In genomic region chr10:98262571-98262970, GRCh38 we compare ENCODE assay signal across 8 cellular contexts. TPM values are rescaled to one million over a fixed set of nuclear protein-coding genes. Genes with fewer than 3 reads are reported as not detected.
DNase-seq lines count a peak whose midpoint lies in the region; ATAC-seq, FAIRE-seq and TF ChIP-seq lines count a peak whose summit lies in the region.
"Had no signal": no experiment of that assay in that cellular context is flagged by ENCODE, and none has a peak within 500 bp of the region (broad histone marks: within the 10 kb centered on the region; RNA-seq: fewer than 3 reads in every experiment).

No MANE protein-coding gene starts in this region.

- FAIRE-seq in GM19239 (lab: Jason Lieb, UNC), result no peak

- H3K4me1 ChIP-seq in MM.1S (ENCODE audit: low read length), result peaks cover 34% of the 10 kb centered on the region

- H3K4me2 ChIP-seq in MM.1S (ENCODE audit: low read depth, low read length), result no peak overlapping the region

- H3K4me3 ChIP-seq in GM06990 (replicated peaks; ENCODE audit: low read depth, low read length) (no peak overlapping the region), MM.1S (ENCODE audit: low read length) (no peak overlapping the region)

- no peak overlapping the region for H3K27ac ChIP-seq in MM.1S (ENCODE audit: low read length)

- H3K27me3 ChIP-seq in GM06990 (replicated peaks; ENCODE audit: control insufficient read depth, insufficient read depth, low read length) (no peaks in the 10 kb centered on the region), MM.1S (replicated peaks; ENCODE audit: insufficient read depth, low read length) (no peaks in the 10 kb centered on the region)

- H4K20me1 ChIP-seq in MM.1S (ENCODE audit: insufficient read depth, low read length), result no peaks in the 10 kb centered on the region

- peak; percentile 57 for ATAC-seq in left colon
- no peak for ATAC-seq in HG02763 (IDR thresholded peaks at IDR 0.05; ENCODE audit: unreplicated experiment)

- H3K79me2 ChIP-seq in MM.1S (ENCODE audit: low read length), result no peaks in the 10 kb centered on the region

- H3K9me3 ChIP-seq in MM.1S (replicated peaks; ENCODE audit: insufficient read depth, low read length), result no peaks in the 10 kb centered on the region

- no peaks in the 10 kb centered on the region; the same call in 1 of the 2 replicates for H3K36me3 ChIP-seq in GM06990 (ENCODE audit: control insufficient read depth, insufficient read depth, low read length)
- no peaks in the 10 kb centered on the region for H3K36me3 ChIP-seq in MM.1S (replicated peaks; ENCODE audit: insufficient read depth, low read length)

- H3K9ac ChIP-seq in MM.1S (ENCODE audit: low read length), result no peak overlapping the region

- no peaks in the 10 kb centered on the region for H3K9me2 ChIP-seq in MM.1S (replicated peaks; ENCODE audit: insufficient read depth, low read length)

- H2AFZ ChIP-seq in MM.1S (ENCODE audit: low read length), result no peak overlapping the region

- no peaks in the 10 kb centered on the region for H3F3A ChIP-seq in MM.1S (ENCODE audit: insufficient read depth, low read length)

- intact Hi-C loops in left colon (cut with DNase I, micrococcal nuclease), result no loop called here

- DNase-seq in GM06990 (ENCODE audit: extremely low read depth, insufficient read length) (no peak), MM.1S (peak; percentile 51), astrocyte of the hippocampus (ENCODE audit: low read depth, low spot score) (peak; percentile 37), left colon (no peak), GM19239 (ENCODE audit: insufficient read length, low spot score) (no peak), NK-92 (lab: John Stamatoyannopoulos, UW; ENCODE audit: unreplicated experiment) (no peak)

- TF ChIP-seq CTCF in GM06990 (IDR thresholded peaks at IDR 0.05; ENCODE audit: insufficient read depth, low read length, poor library complexity, severe bottlenecking) (peak; percentile 55), MM.1S (IDR thresholded peaks at IDR 0.05; ENCODE audit: low read length) (peak; percentile 74)

RNA-seq across cellular contexts. Expression of gene LOXL4, which starts 5.4 kb away (rescaled TPM):
- 1 to 10 TPM in 1 of 2 donors, under 1 TPM in 1; 0.34 to 1.6 TPM for total RNA-seq in left colon
- total RNA-seq: natural killer cell treated with Interleukin-12 subunit alpha and Interleukin-12 subunit beta and Interleukin-15 and Interleukin-18, amount 100 ng/mL, for 72 hours had no signal

Comparison
In these comparisons a context has a peak if more than half of its experiments do, and no peak if none do; other contexts are left out.
1. DNase-seq: peak in MM.1S (single experiment) and astrocyte of the hippocampus (single experiment); none in GM06990 (single experiment), left colon (0 of 2), GM19239 (single experiment) and NK-92 (single experiment).